ENCODE assay signal across 37 cellular contexts in the genomic region with DNA sequence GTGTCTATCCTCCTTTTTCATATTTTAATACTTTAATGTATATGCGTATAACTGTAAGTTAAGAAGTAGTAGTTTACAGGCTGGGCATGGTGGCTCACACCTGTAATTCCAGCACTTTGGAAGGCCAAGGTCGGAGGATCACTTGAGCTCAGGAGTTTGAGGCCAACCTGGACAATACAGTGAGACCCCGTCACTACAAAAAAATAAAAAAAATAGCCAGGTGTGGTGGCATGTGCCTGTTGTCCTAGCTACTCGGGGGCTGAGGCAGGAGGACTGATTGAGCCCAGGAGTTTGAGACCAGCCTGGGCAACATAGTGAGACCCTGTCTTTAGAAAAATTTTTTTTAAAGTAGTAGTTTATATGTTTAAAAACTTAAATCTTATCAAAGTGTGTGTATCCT. TPM values are rescaled to one million over a fixed set of nuclear protein-coding genes. Genes with fewer than 3 reads are reported as not detected.
"Had no signal": no experiment of that assay in that cellular context is flagged by ENCODE, and none has a peak within 500 bp of the region (broad histone marks: within the 10 kb centered on the region; RNA-seq: fewer than 3 reads in every experiment).

No MANE protein-coding gene starts in this region.

- H3K27me3 ChIP-seq: MG63 had no signal

- DNase-seq: Karpas-422, Kasumi-1, MG63, MM.1S, MV-4-11, NCI-H1048, NCI-H1092, NCI-H1092 treated with DMSO at 0.1 percent for 48 hours, NCI-H1105, NCI-H1105 treated with DMSO at 0.1 percent for 48 hours, NCI-H1417, NCI-H1417 treated with DMSO at 0.1 percent for 48 hours, NCI-H1436, NCI-H1436 treated with DMSO at 0.1 percent for 48 hours, NCI-H146, NCI-H1694, NCI-H1694 treated with DMSO at 0.1 percent for 48 hours, NCI-H187, NCI-H187 treated with DMSO at 0.1 percent for 48 hours, NCI-H1930, NCI-H2029, NCI-H2029 treated with DMSO at 0.1 percent for 48 hours, NCI-H2081, NCI-H2081 treated with DMSO at 0.1 percent for 48 hours, NCI-H2107, NCI-H2171, NCI-H2171 treated with DMSO at 0.1 percent for 48 hours, NCI-H2227 treated with DMSO at 0.1 percent for 48 hours, NCI-H446, NCI-H446 treated with DMSO at 0.1 percent for 48 hours, NCI-H510A, NCI-H510A treated with DMSO at 0.1 percent for 48 hours, NCI-H524, NCI-H524 treated with DMSO at 0.1 percent for 48 hours had no signal

- H3K4me3 ChIP-seq: MG63 had no signal

RNA-seq across cellular contexts. Expression of a gene that starts 25.8 kb away (rescaled TPM):
- total RNA-seq: M059J, MCF 10A, NCI-H460 had no signal
